Comparison of ENCODE assay signal across 12 cellular contexts in the genomic region with DNA sequence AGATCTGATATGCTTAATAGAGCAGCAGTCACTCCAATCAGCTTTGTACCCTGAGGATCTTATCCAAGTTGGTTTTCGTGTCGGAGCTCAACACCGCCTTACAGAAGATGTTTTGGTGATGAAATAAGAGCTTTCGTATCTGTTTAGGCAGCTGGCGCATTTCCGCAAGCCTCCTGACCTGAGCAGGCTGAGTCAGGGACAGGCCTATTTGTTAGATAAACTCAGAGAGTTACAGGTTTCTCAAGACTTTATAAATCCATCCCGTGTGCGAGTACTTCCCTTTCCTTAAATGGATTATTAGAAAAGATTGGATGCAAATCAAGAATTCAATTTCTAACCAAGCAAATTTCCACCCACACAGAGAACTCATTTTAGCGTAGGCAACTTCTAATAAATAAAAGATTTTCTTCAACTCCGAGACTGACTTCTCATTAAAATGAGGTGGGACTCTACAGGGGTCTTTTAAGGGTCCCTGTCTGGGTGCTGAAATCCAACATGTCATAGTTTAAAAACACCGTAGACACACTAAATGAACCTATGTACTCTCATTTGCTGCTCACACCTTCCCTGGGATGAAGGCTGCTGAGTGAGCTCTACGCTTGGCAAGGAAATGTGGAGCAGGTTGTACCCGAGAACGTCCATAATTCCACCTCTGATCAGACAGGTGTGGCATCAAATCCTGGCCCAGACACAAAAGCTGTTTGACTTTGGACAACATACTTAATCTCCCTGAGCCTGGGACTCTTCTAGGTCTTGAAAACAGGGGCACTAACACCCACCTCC.
A peak's percentile ranks its signal among the peaks of the same experiment; 100 is the strongest.
DNase-seq lines count a peak whose midpoint lies in the region; ATAC-seq and TF ChIP-seq lines count a peak whose summit lies in the region.
"Had no signal": no experiment of that assay in that cellular context is flagged by ENCODE, and none has a peak within 500 bp of the region (broad histone marks: within the 10 kb centered on the region; RNA-seq: fewer than 3 reads in every experiment).

No MANE protein-coding gene starts in this region.

- H3K27me3 ChIP-seq in hepatocyte: no peaks in the 10 kb centered on the region
- H3K27me3 ChIP-seq in skeletal muscle satellite cell (ENCODE audit: control insufficient read depth, insufficient read depth, low read length): no peaks in the 10 kb centered on the region

- 65% methylated on average over 14 of the region's 14 CpGs for WGBS in hepatocyte (ENCODE audit: low lambda C conversion rate, missing lambda C conversion rate)

- H3K36me3 ChIP-seq in hepatocyte (replicated peaks; ENCODE audit: insufficient read depth, low read depth): no peaks in the 10 kb centered on the region
- H3K36me3 ChIP-seq in skeletal muscle satellite cell (ENCODE audit: insufficient read depth, low read length): no peaks in the 10 kb centered on the region

- DNase-seq in GM04504 (ENCODE audit: low read depth): peak; percentile 95
- peak; percentile 96 for DNase-seq in astrocyte of the spinal cord (ENCODE audit: low read depth, low spot score)
- peak; percentile 71 for DNase-seq in hepatocyte (ENCODE audit: low spot score)
- DNase-seq in NCI-H526 treated with DMSO at 0.1 percent for 48 hours (lab: John Stamatoyannopoulos, UW): no peak
- no peak for DNase-seq in stimulated activated CD4-positive, alpha-beta T cell treated with anti-CD3 and anti-CD28 coated beads, Interleukin-2, amount 100 ng/mL, for 24 hours
- DNase-seq: caudate nucleus; DMS79 treated with DMSO at 0.1 percent for 48 hours; NCI-H524 treated with DMSO at 0.1 percent for 48 hours; stimulated activated naive CD4-positive, alpha-beta T cell had no signal

- in situ Hi-C loops in astrocyte of the spinal cord (cut with HindIII; ENCODE audit: low sequenced_read_pairs): no loop called here

- H3K9me3 ChIP-seq in hepatocyte (ENCODE audit: low read depth) (no peaks in the 10 kb centered on the region), skeletal muscle satellite cell (replicated peaks; ENCODE audit: low read length) (no peaks in the 10 kb centered on the region)

- no peak for TF ChIP-seq CTCF in astrocyte of the spinal cord (IDR thresholded peaks at IDR 0.05; ENCODE audit: low read depth, low read length)
- TF ChIP-seq CTCF in hepatocyte (IDR thresholded peaks at IDR 0.05; ENCODE audit: poor library complexity): no peak

- H3K4me1 ChIP-seq in hepatocyte (ENCODE audit: insufficient read depth) (peaks cover 19% of the 10 kb centered on the region), skeletal muscle satellite cell (ENCODE audit: control insufficient read depth, insufficient read depth, low read length) (peaks cover 32% of the 10 kb centered on the region)

- H3K79me2 ChIP-seq in hepatocyte: no peaks in the 10 kb centered on the region

- no peak for ATAC-seq in GM19395 (IDR thresholded peaks at IDR 0.05; ENCODE audit: unreplicated experiment)
- ATAC-seq in HG03196 (IDR thresholded peaks at IDR 0.05; ENCODE audit: unreplicated experiment): no peak

- no peaks in the 10 kb centered on the region for H3K9me2 ChIP-seq in hepatocyte (replicated peaks; ENCODE audit: insufficient read depth)

- H3K4me3 ChIP-seq in astrocyte of the spinal cord (ENCODE audit: low read depth, low read length): no peak overlapping the region
- no peak overlapping the region for H3K4me3 ChIP-seq in hepatocyte
- no peak overlapping the region for H3K4me3 ChIP-seq in skeletal muscle satellite cell (ENCODE audit: low read length)

- H4K20me1 ChIP-seq in hepatocyte (ENCODE audit: insufficient read depth, poor library complexity, severe bottlenecking): no peaks in the 10 kb centered on the region

- peak overlapping the region; percentile 62 for H3K9ac ChIP-seq in skeletal muscle satellite cell (ENCODE audit: low read depth, low read length)

- no peak overlapping the region for H2AFZ ChIP-seq in hepatocyte

- H3K4me2 ChIP-seq in hepatocyte (peak overlapping the region; percentile 12), skeletal muscle satellite cell (ENCODE audit: low read length) (peak overlapping the region; percentile 53)

- peak overlapping the region; percentile 80 for H3K27ac ChIP-seq in hepatocyte

Comparison
In these comparisons a context has a peak if more than half of its experiments do, and no peak if none do; other contexts are left out.
1. DNase-seq: peak in GM04504 (single experiment), astrocyte of the spinal cord (single experiment) and hepatocyte (single experiment); none in NCI-H526 treated with DMSO at 0.1 percent for 48 hours (single experiment) and stimulated activated CD4-positive, alpha-beta T cell treated with anti-CD3 and anti-CD28 coated beads, Interleukin-2, amount 100 ng/mL, for 24 hours (0 of 2).